1 cellular context compared by ENCODE assay signal in the genomic region with DNA sequence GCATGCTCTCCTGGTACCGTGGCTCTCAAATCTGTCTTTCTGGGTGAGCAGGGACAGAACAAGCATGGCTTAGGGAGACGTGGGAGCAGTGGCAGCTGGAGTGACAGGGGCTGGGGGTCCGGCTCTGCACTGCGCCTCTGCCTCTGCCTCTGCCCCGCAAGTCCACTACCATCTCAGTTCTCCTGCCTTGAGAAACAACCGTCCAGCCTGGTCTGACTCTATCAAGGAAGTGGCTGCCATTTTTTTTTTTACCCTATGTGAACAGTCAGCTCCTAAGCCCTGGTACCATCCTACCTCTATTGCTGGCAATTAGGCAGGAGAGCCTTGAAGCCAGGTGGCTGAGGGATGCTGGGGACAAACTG.
TF ChIP-seq lines count a peak whose summit lies in the region.

No MANE protein-coding gene starts in this region.

TF ChIP-seq in GM23338, 12 proteins besides CTCF, POLR2A, EP300 and RAD21 (continued from another document):
- TF ChIP-seq, protein P1, sequence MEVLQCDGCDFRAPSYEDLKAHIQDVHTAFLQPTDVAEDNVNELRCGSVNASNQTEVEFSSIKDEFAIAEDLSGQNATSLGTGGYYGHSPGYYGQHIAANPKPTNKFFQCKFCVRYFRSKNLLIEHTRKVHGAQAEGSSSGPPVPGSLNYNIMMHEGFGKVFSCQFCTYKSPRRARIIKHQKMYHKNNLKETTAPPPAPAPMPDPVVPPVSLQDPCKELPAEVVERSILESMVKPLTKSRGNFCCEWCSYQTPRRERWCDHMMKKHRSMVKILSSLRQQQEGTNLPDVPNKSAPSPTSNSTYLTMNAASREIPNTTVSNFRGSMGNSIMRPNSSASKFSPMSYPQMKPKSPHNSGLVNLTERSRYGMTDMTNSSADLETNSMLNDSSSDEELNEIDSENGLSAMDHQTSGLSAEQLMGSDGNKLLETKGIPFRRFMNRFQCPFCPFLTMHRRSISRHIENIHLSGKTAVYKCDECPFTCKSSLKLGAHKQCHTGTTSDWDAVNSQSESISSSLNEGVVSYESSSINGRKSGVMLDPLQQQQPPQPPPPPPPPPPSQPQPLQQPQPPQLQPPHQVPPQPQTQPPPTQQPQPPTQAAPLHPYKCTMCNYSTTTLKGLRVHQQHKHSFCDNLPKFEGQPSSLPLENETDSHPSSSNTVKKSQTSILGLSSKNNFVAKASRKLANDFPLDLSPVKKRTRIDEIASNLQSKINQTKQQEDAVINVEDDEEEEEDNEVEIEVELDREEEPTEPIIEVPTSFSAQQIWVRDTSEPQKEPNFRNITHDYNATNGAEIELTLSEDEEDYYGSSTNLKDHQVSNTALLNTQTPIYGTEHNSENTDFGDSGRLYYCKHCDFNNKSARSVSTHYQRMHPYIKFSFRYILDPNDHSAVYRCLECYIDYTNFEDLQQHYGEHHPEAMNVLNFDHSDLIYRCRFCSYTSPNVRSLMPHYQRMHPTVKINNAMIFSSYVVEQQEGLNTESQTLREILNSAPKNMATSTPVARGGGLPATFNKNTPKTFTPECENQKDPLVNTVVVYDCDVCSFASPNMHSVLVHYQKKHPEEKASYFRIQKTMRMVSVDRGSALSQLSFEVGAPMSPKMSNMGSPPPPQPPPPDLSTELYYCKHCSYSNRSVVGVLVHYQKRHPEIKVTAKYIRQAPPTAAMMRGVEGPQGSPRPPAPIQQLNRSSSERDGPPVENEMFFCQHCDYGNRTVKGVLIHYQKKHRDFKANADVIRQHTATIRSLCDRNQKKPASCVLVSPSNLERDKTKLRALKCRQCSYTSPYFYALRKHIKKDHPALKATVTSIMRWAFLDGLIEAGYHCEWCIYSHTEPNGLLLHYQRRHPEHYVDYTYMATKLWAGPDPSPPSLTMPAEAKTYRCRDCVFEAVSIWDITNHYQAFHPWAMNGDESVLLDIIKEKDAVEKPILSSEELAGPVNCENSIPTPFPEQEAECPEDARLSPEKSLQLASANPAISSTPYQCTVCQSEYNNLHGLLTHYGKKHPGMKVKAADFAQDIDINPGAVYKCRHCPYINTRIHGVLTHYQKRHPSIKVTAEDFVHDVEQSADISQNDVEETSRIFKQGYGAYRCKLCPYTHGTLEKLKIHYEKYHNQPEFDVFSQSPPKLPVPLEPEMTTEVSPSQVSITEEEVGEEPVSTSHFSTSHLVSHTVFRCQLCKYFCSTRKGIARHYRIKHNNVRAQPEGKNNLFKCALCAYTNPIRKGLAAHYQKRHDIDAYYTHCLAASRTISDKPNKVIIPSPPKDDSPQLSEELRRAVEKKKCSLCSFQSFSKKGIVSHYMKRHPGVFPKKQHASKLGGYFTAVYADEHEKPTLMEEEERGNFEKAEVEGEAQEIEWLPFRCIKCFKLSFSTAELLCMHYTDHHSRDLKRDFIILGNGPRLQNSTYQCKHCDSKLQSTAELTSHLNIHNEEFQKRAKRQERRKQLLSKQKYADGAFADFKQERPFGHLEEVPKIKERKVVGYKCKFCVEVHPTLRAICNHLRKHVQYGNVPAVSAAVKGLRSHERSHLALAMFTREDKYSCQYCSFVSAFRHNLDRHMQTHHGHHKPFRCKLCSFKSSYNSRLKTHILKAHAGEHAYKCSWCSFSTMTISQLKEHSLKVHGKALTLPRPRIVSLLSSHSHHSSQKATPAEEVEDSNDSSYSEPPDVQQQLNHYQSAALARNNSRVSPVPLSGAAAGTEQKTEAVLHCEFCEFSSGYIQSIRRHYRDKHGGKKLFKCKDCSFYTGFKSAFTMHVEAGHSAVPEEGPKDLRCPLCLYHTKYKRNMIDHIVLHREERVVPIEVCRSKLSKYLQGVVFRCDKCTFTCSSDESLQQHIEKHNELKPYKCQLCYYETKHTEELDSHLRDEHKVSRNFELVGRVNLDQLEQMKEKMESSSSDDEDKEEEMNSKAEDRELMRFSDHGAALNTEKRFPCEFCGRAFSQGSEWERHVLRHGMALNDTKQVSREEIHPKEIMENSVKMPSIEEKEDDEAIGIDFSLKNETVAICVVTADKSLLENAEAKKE (CRISPR knock-in tag; IDR thresholded peaks at IDR 0.05): no peak
- no peak for TF ChIP-seq EZH2phosphoT487 (IDR thresholded peaks at IDR 0.05; ENCODE audit: unreplicated experiment)
- TF ChIP-seq, protein P2, sequence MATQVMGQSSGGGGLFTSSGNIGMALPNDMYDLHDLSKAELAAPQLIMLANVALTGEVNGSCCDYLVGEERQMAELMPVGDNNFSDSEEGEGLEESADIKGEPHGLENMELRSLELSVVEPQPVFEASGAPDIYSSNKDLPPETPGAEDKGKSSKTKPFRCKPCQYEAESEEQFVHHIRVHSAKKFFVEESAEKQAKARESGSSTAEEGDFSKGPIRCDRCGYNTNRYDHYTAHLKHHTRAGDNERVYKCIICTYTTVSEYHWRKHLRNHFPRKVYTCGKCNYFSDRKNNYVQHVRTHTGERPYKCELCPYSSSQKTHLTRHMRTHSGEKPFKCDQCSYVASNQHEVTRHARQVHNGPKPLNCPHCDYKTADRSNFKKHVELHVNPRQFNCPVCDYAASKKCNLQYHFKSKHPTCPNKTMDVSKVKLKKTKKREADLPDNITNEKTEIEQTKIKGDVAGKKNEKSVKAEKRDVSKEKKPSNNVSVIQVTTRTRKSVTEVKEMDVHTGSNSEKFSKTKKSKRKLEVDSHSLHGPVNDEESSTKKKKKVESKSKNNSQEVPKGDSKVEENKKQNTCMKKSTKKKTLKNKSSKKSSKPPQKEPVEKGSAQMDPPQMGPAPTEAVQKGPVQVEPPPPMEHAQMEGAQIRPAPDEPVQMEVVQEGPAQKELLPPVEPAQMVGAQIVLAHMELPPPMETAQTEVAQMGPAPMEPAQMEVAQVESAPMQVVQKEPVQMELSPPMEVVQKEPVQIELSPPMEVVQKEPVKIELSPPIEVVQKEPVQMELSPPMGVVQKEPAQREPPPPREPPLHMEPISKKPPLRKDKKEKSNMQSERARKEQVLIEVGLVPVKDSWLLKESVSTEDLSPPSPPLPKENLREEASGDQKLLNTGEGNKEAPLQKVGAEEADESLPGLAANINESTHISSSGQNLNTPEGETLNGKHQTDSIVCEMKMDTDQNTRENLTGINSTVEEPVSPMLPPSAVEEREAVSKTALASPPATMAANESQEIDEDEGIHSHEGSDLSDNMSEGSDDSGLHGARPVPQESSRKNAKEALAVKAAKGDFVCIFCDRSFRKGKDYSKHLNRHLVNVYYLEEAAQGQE (IDR thresholded peaks at IDR 0.05; ENCODE audit: unreplicated experiment): no peak
- TF ChIP-seq ZNF331 (CRISPR knock-in tag; IDR thresholded peaks at IDR 0.05; ENCODE audit: low read depth): no peak
- TF ChIP-seq EZH2 (IDR thresholded peaks at IDR 0.05; ENCODE audit: low read depth, unreplicated experiment): no peak
- no peak for TF ChIP-seq NANOG (IDR thresholded peaks at IDR 0.05; ENCODE audit: borderline replicate concordance)
- TF ChIP-seq, protein P3, sequence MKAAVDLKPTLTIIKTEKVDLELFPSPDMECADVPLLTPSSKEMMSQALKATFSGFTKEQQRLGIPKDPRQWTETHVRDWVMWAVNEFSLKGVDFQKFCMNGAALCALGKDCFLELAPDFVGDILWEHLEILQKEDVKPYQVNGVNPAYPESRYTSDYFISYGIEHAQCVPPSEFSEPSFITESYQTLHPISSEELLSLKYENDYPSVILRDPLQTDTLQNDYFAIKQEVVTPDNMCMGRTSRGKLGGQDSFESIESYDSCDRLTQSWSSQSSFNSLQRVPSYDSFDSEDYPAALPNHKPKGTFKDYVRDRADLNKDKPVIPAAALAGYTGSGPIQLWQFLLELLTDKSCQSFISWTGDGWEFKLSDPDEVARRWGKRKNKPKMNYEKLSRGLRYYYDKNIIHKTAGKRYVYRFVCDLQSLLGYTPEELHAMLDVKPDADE (IDR thresholded peaks at IDR 0.05): no peak
- no peak for TF ChIP-seq ZNF114 (CRISPR knock-in tag; IDR thresholded peaks at IDR 0.05)
- no peak for TF ChIP-seq STAT1 (IDR thresholded peaks at IDR 0.05; ENCODE audit: unreplicated experiment)
- TF ChIP-seq POLR2AphosphoS5 (IDR thresholded peaks at IDR 0.05; ENCODE audit: low read depth): no peak
- no peak for TF ChIP-seq CREB1 (CRISPR knock-in tag; IDR thresholded peaks at IDR 0.05; ENCODE audit: low read depth)
